19 cellular contexts compared by ENCODE assay signal in the genomic region with DNA sequence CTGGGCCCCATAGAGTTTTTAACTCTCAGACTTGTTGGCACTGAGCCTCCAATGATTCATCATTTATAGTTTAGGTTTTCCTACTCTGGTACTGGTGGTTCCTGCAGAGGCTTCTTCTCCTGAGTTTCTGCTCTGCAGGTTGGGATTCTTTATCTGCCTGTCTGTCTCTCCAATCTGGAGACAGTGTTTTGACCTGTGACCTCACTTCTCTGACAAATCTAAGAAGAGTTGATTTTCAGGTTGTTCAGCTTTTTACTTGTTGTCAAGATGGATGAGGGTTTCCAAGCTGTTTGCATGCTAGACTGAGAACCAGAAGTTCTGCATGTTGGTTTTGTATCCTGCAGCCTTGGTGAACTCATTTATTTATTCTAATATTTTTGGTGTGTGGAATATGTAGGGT.
"Had no signal": no experiment of that assay in that cellular context is flagged by ENCODE, and none has a peak within 500 bp of the region (broad histone marks: within the 10 kb centered on the region; RNA-seq: fewer than 3 reads in every experiment).

No MANE protein-coding gene starts in this region.

- H3K27me3 ChIP-seq: brain microvascular endothelial cell, transverse colon had no signal

- ATAC-seq: left ventricle myocardium superior; natural killer cell; stimulated activated effector memory CD8-positive, alpha-beta T cell treated with anti-CD3 and anti-CD28 coated beads, Interleukin-12 subunit alpha, Interleukin-12 subunit beta, amount 100 ng/mL, for 72 hours had no signal

- H3K36me3 ChIP-seq: brain microvascular endothelial cell, neutrophil, transverse colon had no signal

- H3K4me1 ChIP-seq: transverse colon had no signal

- H3K27ac ChIP-seq: brain microvascular endothelial cell, neutrophil, transverse colon had no signal

- DNase-seq: activated B cell treated with CpG ODN at 0.5 μM for 24 hours; activated CD4-positive, alpha-beta T cell treated with anti-CD3 and anti-CD28 coated beads, Interleukin-2, amount 10 ng/mL, durations not matched to agents 7 days and 5 days; activated CD8-positive, alpha-beta memory T cell treated with anti-CD3 and anti-CD28 coated beads for 24 hours; activated gamma-delta T cell treated with Interleukin-2 at 50 U/mL for 16 hours; amniotic stem cell; brain microvascular endothelial cell; cerebellar nuclear complex; erythroblast; hippocampal formation; left ventricle myocardium superior; mesenchymal stem cell; natural killer cell; posterior cingulate gyrus; retina; stimulated activated CD4-positive, alpha-beta T cell treated with anti-CD3 and anti-CD28 coated beads, Interleukin-12 subunit alpha, Interleukin-12 subunit beta, amount 100 ng/mL, for 4 hours; T-helper 2 cell; transverse colon had no signal

- H3K4me3 ChIP-seq: transverse colon had no signal

- H3K9me3 ChIP-seq: neutrophil had no signal
